ENCODE assay signal across 17 cellular contexts in the genomic region with DNA sequence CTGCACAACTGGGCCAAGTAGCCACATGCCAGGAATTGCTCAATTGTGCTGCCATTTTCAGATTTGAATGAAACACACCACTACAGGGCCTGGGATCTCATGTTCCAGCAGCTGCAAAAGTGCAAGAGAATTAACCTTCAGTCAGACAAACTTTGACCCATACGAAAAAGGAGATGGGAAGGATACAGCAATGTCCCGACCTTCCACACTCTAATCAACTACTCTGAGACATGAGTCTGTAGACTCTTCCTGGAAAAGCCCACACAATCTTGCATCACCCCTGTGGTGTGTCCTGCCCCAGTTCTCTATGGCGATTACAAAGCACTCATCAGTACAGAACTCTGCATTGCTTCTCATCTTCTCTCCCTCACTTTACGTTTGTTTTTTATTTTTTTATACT.
"Had no signal": no experiment of that assay in that cellular context is flagged by ENCODE, and none has a peak within 500 bp of the region (broad histone marks: within the 10 kb centered on the region; RNA-seq: fewer than 3 reads in every experiment).

No MANE protein-coding gene starts in this region.

- H3K4me3 ChIP-seq: ascending aorta, left lung, mucosa of descending colon, pancreas, thyroid gland had no signal

- H3K4me1 ChIP-seq: ascending aorta, left lung, pancreas, thyroid gland had no signal

- H3K27me3 Mint-ChIP-seq: memory B cell; stimulated activated memory B cell treated with anti-CD40 and anti-IgM and Interleukin-4, amounts not matched to agents 10 μg/mL and 1 μg/mL and 100 μg/mL, for 72 hours had no signal

- H3K4me3 Mint-ChIP-seq: memory B cell; naive thymus-derived CD8-positive, alpha-beta T cell; stimulated activated memory B cell treated with anti-CD40 and anti-IgM and Interleukin-4, amounts not matched to agents 10 μg/mL and 1 μg/mL and 100 μg/mL, for 72 hours had no signal

- H3K36me3 Mint-ChIP-seq: memory B cell; naive thymus-derived CD8-positive, alpha-beta T cell; stimulated activated memory B cell treated with anti-CD40 and anti-IgM and Interleukin-4, amounts not matched to agents 10 μg/mL and 1 μg/mL and 100 μg/mL, for 72 hours had no signal

- DNase-seq: activated CD4-positive, alpha-beta T cell treated with anti-CD3 and anti-CD28 coated beads, Interleukin-2, amount 50 U/mL, for 1 hour; activated CD8-positive, alpha-beta memory T cell treated with anti-CD3 and anti-CD28 coated beads for 24 hours; activated naive CD4-positive, alpha-beta T cell; hippocampal formation; left lung; mucosa of descending colon; naive thymus-derived CD8-positive, alpha-beta T cell; pancreas; stimulated activated CD4-positive, alpha-beta T cell treated with anti-CD3 and anti-CD28 coated beads, Interleukin-2, amount 100 ng/mL, for 48 hours; T-helper 2 cell; thyroid gland had no signal

- H3K9me3 Mint-ChIP-seq: memory B cell; stimulated activated memory B cell treated with anti-CD40 and anti-IgM and Interleukin-4, amounts not matched to agents 10 μg/mL and 1 μg/mL and 100 μg/mL, for 72 hours had no signal

- FAIRE-seq: bronchial epithelial cell, keratinocyte, pancreas, urothelium cell line had no signal

- H3K27me3 ChIP-seq: ascending aorta, left lung, pancreas, thyroid gland had no signal

- H3K27ac ChIP-seq: ascending aorta, left lung, pancreas, thyroid gland had no signal

- H3K36me3 ChIP-seq: ascending aorta, left lung, pancreas, thyroid gland had no signal

- ATAC-seq: left lung; mucosa of descending colon; naive thymus-derived CD8-positive, alpha-beta T cell; stimulated activated memory B cell treated with anti-CD40 and anti-IgM and Interleukin-4, amounts not matched to agents 10 μg/mL and 1 μg/mL and 100 μg/mL, for 72 hours had no signal

- H3K27ac Mint-ChIP-seq: memory B cell; naive thymus-derived CD8-positive, alpha-beta T cell; stimulated activated memory B cell treated with anti-CD40 and anti-IgM and Interleukin-4, amounts not matched to agents 10 μg/mL and 1 μg/mL and 100 μg/mL, for 72 hours had no signal

- H3K4me1 Mint-ChIP-seq: memory B cell; naive thymus-derived CD8-positive, alpha-beta T cell; stimulated activated memory B cell treated with anti-CD40 and anti-IgM and Interleukin-4, amounts not matched to agents 10 μg/mL and 1 μg/mL and 100 μg/mL, for 72 hours had no signal

- H3K9me3 ChIP-seq: ascending aorta, left lung, mucosa of descending colon, pancreas, thyroid gland had no signal
